ENCODE assay signal across 1 cellular context in the genomic region with DNA sequence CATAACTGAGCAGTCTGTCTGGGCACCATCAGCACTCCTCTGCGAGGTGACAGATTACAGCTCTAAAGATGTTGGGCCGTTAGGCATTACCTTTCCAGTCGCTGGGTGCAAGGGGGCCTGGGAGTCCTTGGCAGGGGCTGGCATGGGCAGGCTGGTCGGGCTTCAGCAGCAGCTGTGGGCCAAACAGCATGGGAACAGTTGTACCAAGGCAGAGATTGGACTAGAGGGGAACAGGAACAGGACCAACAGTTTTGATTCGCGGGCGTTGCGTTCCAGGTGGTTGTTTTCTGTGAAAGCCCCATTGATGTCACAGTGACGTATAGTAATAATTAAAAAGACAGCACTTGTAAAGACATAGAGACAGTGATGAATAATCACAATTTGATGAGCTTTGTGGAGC.
TF ChIP-seq lines count a peak whose summit lies in the region.

No MANE protein-coding gene starts in this region.

TF ChIP-seq in WTC11, 78 proteins besides CTCF, POLR2A, EP300 and RAD21 (continued from another document):
- TF ChIP-seq, protein P1, sequence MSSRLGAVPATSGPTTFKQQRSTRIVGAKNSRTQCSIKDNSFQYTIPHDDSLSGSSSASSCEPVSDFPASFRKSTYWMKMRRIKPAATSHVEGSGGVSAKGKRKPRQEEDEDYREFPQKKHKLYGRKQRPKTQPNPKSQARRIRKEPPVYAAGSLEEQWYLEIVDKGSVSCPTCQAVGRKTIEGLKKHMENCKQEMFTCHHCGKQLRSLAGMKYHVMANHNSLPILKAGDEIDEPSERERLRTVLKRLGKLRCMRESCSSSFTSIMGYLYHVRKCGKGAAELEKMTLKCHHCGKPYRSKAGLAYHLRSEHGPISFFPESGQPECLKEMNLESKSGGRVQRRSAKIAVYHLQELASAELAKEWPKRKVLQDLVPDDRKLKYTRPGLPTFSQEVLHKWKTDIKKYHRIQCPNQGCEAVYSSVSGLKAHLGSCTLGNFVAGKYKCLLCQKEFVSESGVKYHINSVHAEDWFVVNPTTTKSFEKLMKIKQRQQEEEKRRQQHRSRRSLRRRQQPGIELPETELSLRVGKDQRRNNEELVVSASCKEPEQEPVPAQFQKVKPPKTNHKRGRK (CRISPR knock-in tag; IDR thresholded peaks at IDR 0.05; ENCODE audit: borderline replicate concordance): no peak
- TF ChIP-seq, protein P2, sequence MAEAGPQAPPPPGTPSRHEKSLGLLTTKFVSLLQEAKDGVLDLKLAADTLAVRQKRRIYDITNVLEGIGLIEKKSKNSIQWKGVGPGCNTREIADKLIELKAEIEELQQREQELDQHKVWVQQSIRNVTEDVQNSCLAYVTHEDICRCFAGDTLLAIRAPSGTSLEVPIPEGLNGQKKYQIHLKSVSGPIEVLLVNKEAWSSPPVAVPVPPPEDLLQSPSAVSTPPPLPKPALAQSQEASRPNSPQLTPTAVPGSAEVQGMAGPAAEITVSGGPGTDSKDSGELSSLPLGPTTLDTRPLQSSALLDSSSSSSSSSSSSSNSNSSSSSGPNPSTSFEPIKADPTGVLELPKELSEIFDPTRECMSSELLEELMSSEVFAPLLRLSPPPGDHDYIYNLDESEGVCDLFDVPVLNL (CRISPR knock-in tag; IDR thresholded peaks at IDR 0.05; ENCODE audit: borderline replicate concordance, low read depth): no peak
